ENCODE assay signal across 21 cellular contexts in genomic region chr12:1131811-1132224, GRCh38.
DNase-seq lines count a peak whose midpoint lies in the region; ATAC-seq and TF ChIP-seq lines count a peak whose summit lies in the region.
"Had no signal": no experiment of that assay in that cellular context is flagged by ENCODE, and none has a peak within 500 bp of the region (broad histone marks: within the 10 kb centered on the region; RNA-seq: fewer than 3 reads in every experiment).

No MANE protein-coding gene starts in this region.

- no peaks in the 10 kb centered on the region for H3K27me3 Mint-ChIP-seq in CD8-positive, alpha-beta memory T cell
- H3K27me3 Mint-ChIP-seq: activated T-cell treated with anti-CD3 and anti-CD28 coated beads, Interleukin-2, amount 50 U/mL, for 24 hours had no signal

- H3K9me3 Mint-ChIP-seq in CD8-positive, alpha-beta memory T cell = no peaks in the 10 kb centered on the region
- H3K9me3 Mint-ChIP-seq: activated naive CD4-positive, alpha-beta T cell treated with anti-CD3 and anti-CD28 coated beads, Interleukin-2, amount 50 U/mL, for 72 hours; activated T-cell treated with anti-CD3 and anti-CD28 coated beads, Interleukin-2, amount 50 U/mL, for 24 hours; endodermal cell; HFFc6 had no signal

- no peak overlapping the region for H3K4ac ChIP-seq in mesenchymal stem cell (ENCODE audit: low read depth in 1 of 2, low read length in 2 of 2)

- H3K4me3 ChIP-seq in CD8-positive, alpha-beta memory T cell (ENCODE audit: low read length) = no peak overlapping the region
- no peak overlapping the region for H3K4me3 ChIP-seq in MG63
- no peak overlapping the region for H3K4me3 ChIP-seq in mucosa of descending colon
- H3K4me3 ChIP-seq in mesenchymal stem cell (ENCODE audit: insufficient read depth in 1 of 2, low read depth in 1 of 2, low read length in 2 of 2) = no peak overlapping the region
- H3K4me3 ChIP-seq: cardiac muscle cell, Peyer's patch, thoracic aorta had no signal

- no peak overlapping the region for H4K91ac ChIP-seq in mesenchymal stem cell (ENCODE audit: low read length)

- peaks cover 12% of the 10 kb centered on the region for H3K79me1 ChIP-seq in mesenchymal stem cell (replicated peaks; ENCODE audit: low read length, poor library complexity, severe bottlenecking)

- no peak overlapping the region for H3K4me3 Mint-ChIP-seq in CD8-positive, alpha-beta memory T cell
- H3K4me3 Mint-ChIP-seq: activated T-cell treated with anti-CD3 and anti-CD28 coated beads, Interleukin-2, amount 50 U/mL, for 24 hours; endodermal cell; HFFc6 had no signal

- H2BK120ac ChIP-seq in mesenchymal stem cell (ENCODE audit: low read depth, low read length) = no peak overlapping the region

- CTCF ChIA-PET in CD8-positive, alpha-beta memory T cell (lab: Charles Lee) = no interaction called here

- no peaks in the 10 kb centered on the region for H3K36me3 ChIP-seq in CD8-positive, alpha-beta memory T cell (ENCODE audit: insufficient read depth, low read length)
- H3K36me3 ChIP-seq in MG63 = peaks cover 10% of the 10 kb centered on the region
- no peaks in the 10 kb centered on the region for H3K36me3 ChIP-seq in mucosa of descending colon (ENCODE audit: low read depth)
- H3K36me3 ChIP-seq in mesenchymal stem cell (ENCODE audit: control insufficient read depth in 1 of 2, insufficient read depth in 2 of 2, low read depth in 1 of 2, low read length in 2 of 2) = peaks cover 0 to 8% of the 10 kb centered on the region in 2 experiments
- H3K36me3 ChIP-seq: cardiac muscle cell, Peyer's patch, thoracic aorta had no signal

- no peak overlapping the region for H4K8ac ChIP-seq in mesenchymal stem cell (ENCODE audit: low read length)

- no peak overlapping the region for H2BK12ac ChIP-seq in mesenchymal stem cell (ENCODE audit: low read length in 2 of 2)

- intact Hi-C loops in mucosa of descending colon (cut with DNase I, micrococcal nuclease) = no loop called here

- H2BK5ac ChIP-seq in mesenchymal stem cell (ENCODE audit: low read depth, low read length, poor library complexity, severe bottlenecking) = no peak overlapping the region

- H3K4me1 Mint-ChIP-seq in CD8-positive, alpha-beta memory T cell = peaks cover 27 to 32% (median 27%) of the 10 kb centered on the region in 3 donors

- ATAC-seq in mucosa of descending colon (peak; percentile 7), HG03095 (IDR thresholded peaks at IDR 0.05; ENCODE audit: unreplicated experiment) (no peak)
- ATAC-seq: activated naive CD4-positive, alpha-beta T cell treated with anti-CD3 and anti-CD28 coated beads, Interleukin-2, amount 50 U/mL, for 72 hours had no signal

- POLR2A ChIA-PET in CD8-positive, alpha-beta memory T cell (lab: Charles Lee) = no interaction called here

- H3K9ac ChIP-seq in mesenchymal stem cell (ENCODE audit: low read length) = no peak overlapping the region

- H2BK15ac ChIP-seq in mesenchymal stem cell (ENCODE audit: low read depth, poor library complexity, severe bottlenecking) = no peak overlapping the region

- H3K27ac ChIP-seq in CD8-positive, alpha-beta memory T cell (ENCODE audit: low read depth, low read length) = no peak overlapping the region
- H3K27ac ChIP-seq in mesenchymal stem cell (ENCODE audit: low read length, poor library complexity, severe bottlenecking) = no peak overlapping the region
- H3K27ac ChIP-seq: HL-60, Peyer's patch, thoracic aorta had no signal

- whole genome bisulfite sequencing in mesenchymal stem cell = 0% methylated on average over 1 of the region's 2 CpGs

- H3K36me3 Mint-ChIP-seq in CD8-positive, alpha-beta memory T cell = peaks cover 0 to 8% (median 2%) of the 10 kb centered on the region in 3 donors
- H3K36me3 Mint-ChIP-seq: activated naive CD4-positive, alpha-beta T cell treated with anti-CD3 and anti-CD28 coated beads, Interleukin-2, amount 50 U/mL, for 72 hours had no signal

- no peak for DNase-seq in CD8-positive, alpha-beta memory T cell
- DNase-seq in MG63 (peak; percentile 87), astrocyte of the hippocampus (ENCODE audit: low read depth, low spot score) (peak; percentile 85), mucosa of descending colon (peak in 1 of 3 donors; percentile 45), T-helper 1 cell (no peak), superior temporal gyrus (ENCODE audit: extremely low spot score) (no peak), mesenchymal stem cell (no peak)
- DNase-seq: activated CD4-positive, alpha-beta T cell treated with anti-CD3 and anti-CD28 coated beads, Interleukin-2, amount 50 U/mL, for 48 hours; activated T-cell treated with anti-CD3 and anti-CD28 coated beads, Interleukin-2, amount 50 U/mL, for 24 hours; Caco-2; endodermal cell; HFFc6; NCI-H82; Peyer's patch; stimulated activated CD4-positive, alpha-beta T cell treated with anti-CD3 and anti-CD28 coated beads, Interleukin-4, amount 100 ng/mL, for 4 hours; stimulated activated CD8-positive, alpha-beta memory T cell treated with anti-CD3 and anti-CD28 coated beads, Interleukin-4, amount 100 ng/mL, for 48 hours had no signal

- no peaks in the 10 kb centered on the region for H3K27me3 ChIP-seq in CD8-positive, alpha-beta memory T cell (ENCODE audit: insufficient read depth, low read length, poor library complexity, severe bottlenecking)
- H3K27me3 ChIP-seq in MG63 (no peaks in the 10 kb centered on the region), mesenchymal stem cell (ENCODE audit: control insufficient read depth in 1 of 2, insufficient read depth in 1 of 2, low read length in 2 of 2) (no peaks in the 10 kb centered on the region)
- H3K27me3 ChIP-seq: cardiac muscle cell, Peyer's patch had no signal

- peak overlapping the region in 6 of 8 donors; percentile 6 to 69 (median 36) for H3K27ac Mint-ChIP-seq in CD8-positive, alpha-beta memory T cell
- H3K27ac Mint-ChIP-seq: activated naive CD4-positive, alpha-beta T cell treated with anti-CD3 and anti-CD28 coated beads, Interleukin-2, amount 50 U/mL, for 72 hours; activated T-cell treated with anti-CD3 and anti-CD28 coated beads, Interleukin-2, amount 50 U/mL, for 24 hours; endodermal cell; HFFc6 had no signal

- no peak for TF ChIP-seq CTCF in mucosa of descending colon (IDR thresholded peaks at IDR 0.05)

- H3K4me1 ChIP-seq in CD8-positive, alpha-beta memory T cell (ENCODE audit: insufficient read depth, low read length) = no peaks in the 10 kb centered on the region
- H3K4me1 ChIP-seq in mucosa of descending colon (ENCODE audit: low read depth) = peaks cover 8% of the 10 kb centered on the region
- H3K4me1 ChIP-seq in mesenchymal stem cell (ENCODE audit: control insufficient read depth, insufficient read depth, low read depth, low read length) = no peaks in the 10 kb centered on the region
- H3K4me1 ChIP-seq: Peyer's patch had no signal

- no peak overlapping the region for H3K14ac ChIP-seq in mesenchymal stem cell (ENCODE audit: low read length in 2 of 2)

- H3K18ac ChIP-seq in mesenchymal stem cell (ENCODE audit: low read depth in 1 of 2, low read length in 2 of 2) = no peak overlapping the region

- H2AFZ ChIP-seq in mesenchymal stem cell (ENCODE audit: low read depth, low read length) = no peak overlapping the region

- H3K9me3 ChIP-seq in CD8-positive, alpha-beta memory T cell (ENCODE audit: low read length) = no peaks in the 10 kb centered on the region
- H3K9me3 ChIP-seq in MG63 (no peaks in the 10 kb centered on the region), mucosa of descending colon (no peaks in the 10 kb centered on the region), mesenchymal stem cell (ENCODE audit: control insufficient read depth, low read length) (no peaks in the 10 kb centered on the region)
- H3K9me3 ChIP-seq: Caco-2, Peyer's patch, thoracic aorta had no signal

- H3K23ac ChIP-seq in mesenchymal stem cell (ENCODE audit: low read length in 2 of 2) = no peak overlapping the region

- no peak overlapping the region for H3K4me2 ChIP-seq in mesenchymal stem cell (ENCODE audit: low read length, poor library complexity, severe bottlenecking)

- no peak overlapping the region for H2AK5ac ChIP-seq in mesenchymal stem cell (ENCODE audit: low read length, severe bottlenecking)

Comparison
In these comparisons a context has a peak if more than half of its experiments do, and no peak if none do; other contexts are left out.
1. DNase-seq: peak in MG63 (single experiment) and astrocyte of the hippocampus (single experiment); none in CD8-positive, alpha-beta memory T cell (0 of 5), T-helper 1 cell (0 of 5), superior temporal gyrus (single experiment) and mesenchymal stem cell (single experiment).